ENCODE assay signal across 1 cellular context in the genomic region with DNA sequence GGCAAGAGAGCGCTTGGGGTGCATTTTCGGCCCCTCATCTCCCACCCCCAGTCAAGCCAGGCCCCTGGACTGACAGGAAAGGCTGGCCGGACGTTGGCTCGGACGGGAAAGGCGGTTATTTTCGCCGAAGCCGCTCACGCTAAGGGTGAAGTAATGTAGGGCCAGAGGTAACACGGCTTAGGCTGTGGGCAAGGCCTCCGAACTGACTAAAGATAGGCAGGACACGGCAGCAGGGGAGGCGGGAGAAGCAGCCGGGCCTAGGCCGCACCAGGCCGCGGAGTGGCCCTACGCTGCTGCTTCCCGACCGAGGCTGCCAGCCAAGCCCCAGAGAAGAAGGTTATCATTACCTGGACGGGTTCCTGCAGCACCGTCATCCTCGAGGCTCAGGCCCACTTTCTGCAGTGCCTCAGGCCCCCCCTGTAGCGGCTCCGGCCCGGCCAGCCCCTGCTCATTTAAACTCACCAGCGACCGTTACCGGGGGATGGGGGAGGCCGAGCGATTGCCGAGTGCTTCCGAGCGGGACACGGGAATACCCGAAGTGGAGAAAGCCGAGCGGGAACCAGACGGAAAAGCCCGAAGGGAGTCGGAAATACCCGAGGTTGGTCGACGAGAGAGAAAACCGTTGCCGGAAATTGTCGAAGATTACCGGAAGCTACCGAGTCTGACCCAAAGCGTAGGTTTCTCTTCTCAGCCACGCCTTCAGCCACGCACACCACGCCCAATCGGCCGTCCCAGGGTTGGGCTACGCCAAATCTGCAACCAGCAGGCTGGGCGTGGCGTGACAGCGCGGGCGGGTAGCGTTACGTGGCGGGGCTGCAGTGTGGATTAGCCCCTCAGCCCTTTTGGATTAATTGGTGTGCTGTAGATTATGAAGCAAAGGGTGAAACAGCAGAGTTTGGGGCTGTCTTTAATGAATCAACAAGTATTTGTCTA.
TF ChIP-seq lines count a peak whose summit lies in the region.

Gene CDC27, minus strand, starts transcription at position 497 of the 933 bp plus-strand sequence. Its CDS starts 123 bp downstream, at position 374.

TF ChIP-seq in WTC11, 78 proteins besides CTCF, POLR2A, EP300 and RAD21 (continued from another document and continues in another):
- TF ChIP-seq, protein P1, sequence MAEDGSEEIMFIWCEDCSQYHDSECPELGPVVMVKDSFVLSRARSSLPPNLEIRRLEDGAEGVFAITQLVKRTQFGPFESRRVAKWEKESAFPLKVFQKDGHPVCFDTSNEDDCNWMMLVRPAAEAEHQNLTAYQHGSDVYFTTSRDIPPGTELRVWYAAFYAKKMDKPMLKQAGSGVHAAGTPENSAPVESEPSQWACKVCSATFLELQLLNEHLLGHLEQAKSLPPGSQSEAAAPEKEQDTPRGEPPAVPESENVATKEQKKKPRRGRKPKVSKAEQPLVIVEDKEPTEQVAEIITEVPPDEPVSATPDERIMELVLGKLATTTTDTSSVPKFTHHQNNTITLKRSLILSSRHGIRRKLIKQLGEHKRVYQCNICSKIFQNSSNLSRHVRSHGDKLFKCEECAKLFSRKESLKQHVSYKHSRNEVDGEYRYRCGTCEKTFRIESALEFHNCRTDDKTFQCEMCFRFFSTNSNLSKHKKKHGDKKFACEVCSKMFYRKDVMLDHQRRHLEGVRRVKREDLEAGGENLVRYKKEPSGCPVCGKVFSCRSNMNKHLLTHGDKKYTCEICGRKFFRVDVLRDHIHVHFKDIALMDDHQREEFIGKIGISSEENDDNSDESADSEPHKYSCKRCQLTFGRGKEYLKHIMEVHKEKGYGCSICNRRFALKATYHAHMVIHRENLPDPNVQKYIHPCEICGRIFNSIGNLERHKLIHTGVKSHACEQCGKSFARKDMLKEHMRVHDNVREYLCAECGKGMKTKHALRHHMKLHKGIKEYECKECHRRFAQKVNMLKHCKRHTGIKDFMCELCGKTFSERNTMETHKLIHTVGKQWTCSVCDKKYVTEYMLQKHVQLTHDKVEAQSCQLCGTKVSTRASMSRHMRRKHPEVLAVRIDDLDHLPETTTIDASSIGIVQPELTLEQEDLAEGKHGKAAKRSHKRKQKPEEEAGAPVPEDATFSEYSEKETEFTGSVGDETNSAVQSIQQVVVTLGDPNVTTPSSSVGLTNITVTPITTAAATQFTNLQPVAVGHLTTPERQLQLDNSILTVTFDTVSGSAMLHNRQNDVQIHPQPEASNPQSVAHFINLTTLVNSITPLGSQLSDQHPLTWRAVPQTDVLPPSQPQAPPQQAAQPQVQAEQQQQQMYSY (CRISPR knock-in tag; IDR thresholded peaks at IDR 0.05): no peak
- no peak for TF ChIP-seq OVOL2 (CRISPR knock-in tag; IDR thresholded peaks at IDR 0.05; ENCODE audit: borderline replicate concordance)
- no peak for TF ChIP-seq CBFB (CRISPR knock-in tag; IDR thresholded peaks at IDR 0.05; ENCODE audit: low read depth)
- TF ChIP-seq ZBTB43 (CRISPR knock-in tag; IDR thresholded peaks at IDR 0.05): no peak
- 0 out of 2 replicates have a peak, but pooled peaks have one; percentile 30 for TF ChIP-seq KAT7 (CRISPR knock-in tag; IDR thresholded peaks at IDR 0.05; ENCODE audit: borderline replicate concordance)
- TF ChIP-seq ZNF532 (CRISPR knock-in tag; IDR thresholded peaks at IDR 0.05; ENCODE audit: borderline replicate concordance): no peak
- TF ChIP-seq NR2C2 (CRISPR knock-in tag; IDR thresholded peaks at IDR 0.05): no peak
- no peak for TF ChIP-seq CDX4 (CRISPR knock-in tag; IDR thresholded peaks at IDR 0.05; ENCODE audit: borderline replicate concordance)
- TF ChIP-seq MLX (CRISPR knock-in tag; IDR thresholded peaks at IDR 0.05): no peak
- TF ChIP-seq NFE2L1 (CRISPR knock-in tag; IDR thresholded peaks at IDR 0.05): 0 out of 2 replicates have a peak, but pooled peaks have one; percentile 46
- TF ChIP-seq ZNF281 (CRISPR knock-in tag; IDR thresholded peaks at IDR 0.05): peak; percentile 72; the same call in 1 of the 2 replicates
- peak; percentile 34; the same call in 1 of the 2 replicates for TF ChIP-seq FOXP4 (CRISPR knock-in tag; IDR thresholded peaks at IDR 0.05)
- peak; percentile 13; the same call in 1 of the 2 replicates for TF ChIP-seq SP1 (CRISPR knock-in tag; conservative IDR thresholded peaks at IDR 0.05)
- TF ChIP-seq, protein P2, sequence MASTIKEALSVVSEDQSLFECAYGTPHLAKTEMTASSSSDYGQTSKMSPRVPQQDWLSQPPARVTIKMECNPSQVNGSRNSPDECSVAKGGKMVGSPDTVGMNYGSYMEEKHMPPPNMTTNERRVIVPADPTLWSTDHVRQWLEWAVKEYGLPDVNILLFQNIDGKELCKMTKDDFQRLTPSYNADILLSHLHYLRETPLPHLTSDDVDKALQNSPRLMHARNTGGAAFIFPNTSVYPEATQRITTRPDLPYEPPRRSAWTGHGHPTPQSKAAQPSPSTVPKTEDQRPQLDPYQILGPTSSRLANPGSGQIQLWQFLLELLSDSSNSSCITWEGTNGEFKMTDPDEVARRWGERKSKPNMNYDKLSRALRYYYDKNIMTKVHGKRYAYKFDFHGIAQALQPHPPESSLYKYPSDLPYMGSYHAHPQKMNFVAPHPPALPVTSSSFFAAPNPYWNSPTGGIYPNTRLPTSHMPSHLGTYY (CRISPR knock-in tag; IDR thresholded peaks at IDR 0.05): no peak
- no peak for TF ChIP-seq TP53 (CRISPR knock-in tag; IDR thresholded peaks at IDR 0.05)
- TF ChIP-seq ZNF317 (CRISPR knock-in tag; IDR thresholded peaks at IDR 0.05; ENCODE audit: borderline replicate concordance, low read depth): no peak
- TF ChIP-seq, protein P3, sequence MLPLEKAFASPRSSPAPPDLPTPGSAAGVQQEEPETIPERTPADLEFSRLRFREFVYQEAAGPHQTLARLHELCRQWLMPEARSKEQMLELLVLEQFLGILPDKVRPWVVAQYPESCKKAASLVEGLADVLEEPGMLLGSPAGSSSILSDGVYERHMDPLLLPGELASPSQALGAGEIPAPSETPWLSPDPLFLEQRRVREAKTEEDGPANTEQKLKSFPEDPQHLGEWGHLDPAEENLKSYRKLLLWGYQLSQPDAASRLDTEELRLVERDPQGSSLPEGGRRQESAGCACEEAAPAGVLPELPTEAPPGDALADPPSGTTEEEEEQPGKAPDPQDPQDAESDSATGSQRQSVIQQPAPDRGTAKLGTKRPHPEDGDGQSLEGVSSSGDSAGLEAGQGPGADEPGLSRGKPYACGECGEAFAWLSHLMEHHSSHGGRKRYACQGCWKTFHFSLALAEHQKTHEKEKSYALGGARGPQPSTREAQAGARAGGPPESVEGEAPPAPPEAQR (CRISPR knock-in tag; IDR thresholded peaks at IDR 0.05): no peak
- TF ChIP-seq, protein P4, sequence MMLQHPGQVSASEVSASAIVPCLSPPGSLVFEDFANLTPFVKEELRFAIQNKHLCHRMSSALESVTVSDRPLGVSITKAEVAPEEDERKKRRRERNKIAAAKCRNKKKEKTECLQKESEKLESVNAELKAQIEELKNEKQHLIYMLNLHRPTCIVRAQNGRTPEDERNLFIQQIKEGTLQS (CRISPR knock-in tag; conservative IDR thresholded peaks at IDR 0.05): no peak
- TF ChIP-seq, protein P5, sequence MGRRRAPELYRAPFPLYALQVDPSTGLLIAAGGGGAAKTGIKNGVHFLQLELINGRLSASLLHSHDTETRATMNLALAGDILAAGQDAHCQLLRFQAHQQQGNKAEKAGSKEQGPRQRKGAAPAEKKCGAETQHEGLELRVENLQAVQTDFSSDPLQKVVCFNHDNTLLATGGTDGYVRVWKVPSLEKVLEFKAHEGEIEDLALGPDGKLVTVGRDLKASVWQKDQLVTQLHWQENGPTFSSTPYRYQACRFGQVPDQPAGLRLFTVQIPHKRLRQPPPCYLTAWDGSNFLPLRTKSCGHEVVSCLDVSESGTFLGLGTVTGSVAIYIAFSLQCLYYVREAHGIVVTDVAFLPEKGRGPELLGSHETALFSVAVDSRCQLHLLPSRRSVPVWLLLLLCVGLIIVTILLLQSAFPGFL (CRISPR knock-in tag; IDR thresholded peaks at IDR 0.05; ENCODE audit: borderline replicate concordance): peak; percentile 94
- TF ChIP-seq NFYB (CRISPR knock-in tag; conservative IDR thresholded peaks at IDR 0.05; ENCODE audit: low read depth): no peak
- TF ChIP-seq ZNF671 (CRISPR knock-in tag; IDR thresholded peaks at IDR 0.05): no peak
- TF ChIP-seq ZBTB21 (CRISPR knock-in tag; IDR thresholded peaks at IDR 0.05; ENCODE audit: borderline replicate concordance): no peak
